20 cellular contexts compared by ENCODE assay signal in the genomic region with DNA sequence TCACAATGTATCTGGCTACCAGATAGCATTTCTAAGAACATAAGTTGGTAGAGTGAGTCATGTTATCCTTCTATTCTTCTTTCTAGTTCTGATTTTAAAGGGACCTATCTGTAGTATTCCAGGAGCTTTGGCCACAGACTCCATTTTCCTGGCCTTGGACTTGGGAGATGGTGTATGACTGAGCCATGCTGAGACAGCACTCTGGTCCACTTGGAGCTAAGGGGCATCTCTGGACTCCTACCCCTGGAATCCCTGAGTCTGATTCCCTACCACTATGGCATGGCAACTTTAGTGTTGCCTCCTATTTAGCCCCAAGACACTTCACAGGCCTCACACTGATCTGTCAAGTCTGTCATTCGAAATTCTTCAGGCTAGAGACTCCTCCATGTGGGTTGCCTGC. TPM values are rescaled to one million over a fixed set of nuclear protein-coding genes. Genes with fewer than 3 reads are reported as not detected.
"Had no signal": no experiment of that assay in that cellular context is flagged by ENCODE, and none has a peak within 500 bp of the region (broad histone marks: within the 10 kb centered on the region; RNA-seq: fewer than 3 reads in every experiment).

No MANE protein-coding gene starts in this region.

- DNase-seq: activated CD4-positive, alpha-beta T cell treated with anti-CD3 and anti-CD28 coated beads for 1 hour; activated CD4-positive, alpha-beta T cell treated with anti-CD3 and anti-CD28 coated beads, Interleukin-2, amount 50 U/mL, for 4 hours; activated naive CD4-positive, alpha-beta T cell treated with Interleukin-2 at 50 U/mL for 16 hours; head of caudate nucleus; left cardiac atrium; natural killer cell; right cardiac atrium; small intestine; stimulated activated CD4-positive, alpha-beta T cell treated with anti-CD3 and anti-CD28 coated beads, Interleukin-4, amount 100 ng/mL, for 24 hours; stimulated activated naive CD4-positive, alpha-beta T cell; T-helper 1 cell; T1000; tibial artery had no signal

- H3K4me1 ChIP-seq: ascending aorta, tibial artery had no signal

- H3K36me3 Mint-ChIP-seq: memory B cell, natural killer cell had no signal

- H3K9me3 ChIP-seq: ascending aorta, tibial artery had no signal

- ATAC-seq: activated T-helper 17 cell treated with anti-CD3 and anti-CD28 coated beads, Interleukin-2, amount 50 U/mL, for 72 hours; natural killer cell; right cardiac atrium had no signal

- H3K27me3 ChIP-seq: ascending aorta, cardiac muscle cell, tibial artery had no signal

- H3K36me3 ChIP-seq: ascending aorta, cardiac muscle cell, tibial artery had no signal

- H3K27ac Mint-ChIP-seq: activated T-helper 17 cell treated with anti-CD3 and anti-CD28 coated beads, Interleukin-2, amount 50 U/mL, for 72 hours; memory B cell; natural killer cell had no signal

- H3K27ac ChIP-seq: ascending aorta, cardiac muscle cell, tibial artery had no signal

- H3K4me3 ChIP-seq: ascending aorta, cardiac muscle cell, tibial artery had no signal

- FAIRE-seq: frontal cortex, small intestine had no signal

RNA-seq across cellular contexts. Expression of a gene that starts 58.8 kb away (rescaled TPM):
- total RNA-seq: cardiac muscle cell, epithelial cell of proximal tubule, natural killer cell, subcutaneous adipose tissue had no signal
- polyA plus RNA-seq: cardiac muscle cell had no signal
